8 cellular contexts compared by ENCODE assay signal in the genomic region with DNA sequence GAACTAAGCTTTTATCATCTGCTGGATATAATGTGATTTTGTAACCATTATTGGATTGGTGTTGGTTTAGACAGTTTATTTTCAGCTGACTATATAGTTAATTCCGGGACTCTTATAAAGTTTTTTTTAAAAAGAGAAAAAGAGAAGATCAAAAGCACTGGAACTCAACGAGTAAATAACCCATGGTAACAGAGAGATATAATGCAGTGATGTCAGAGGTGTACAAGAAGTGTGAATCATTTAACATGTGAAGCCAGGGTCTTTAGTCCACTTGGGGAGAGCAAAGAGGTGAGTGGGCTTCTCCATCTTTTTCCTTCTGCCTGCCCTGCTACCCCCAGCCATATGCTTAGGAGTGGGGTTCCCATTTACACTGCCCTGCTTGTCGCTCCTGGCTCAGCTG. TPM values are rescaled to one million over a fixed set of nuclear protein-coding genes. Genes with fewer than 3 reads are reported as not detected.
DNase-seq lines count a peak whose midpoint lies in the region; ATAC-seq, FAIRE-seq and TF ChIP-seq lines count a peak whose summit lies in the region.

No MANE protein-coding gene starts in this region.

- no peak overlapping the region for H2AFZ ChIP-seq in keratinocyte (ENCODE audit: control insufficient read depth, low read length)

- peak overlapping the region; percentile 83 for H3K27ac Mint-ChIP-seq in activated T-cell treated with anti-CD3 and anti-CD28 coated beads, Interleukin-2, amount 50 U/mL, for 72 hours
- peak overlapping the region; percentile 69 for H3K27ac Mint-ChIP-seq in activated CD8-positive, alpha-beta T cell treated with anti-CD3 and anti-CD28 coated beads, Interleukin-2, amount 10 ng/mL, durations not matched to agents 7 days and 5 days

- peak overlapping the region; percentile 99 for H3K4me2 ChIP-seq in keratinocyte (ENCODE audit: control insufficient read depth, extremely low read depth, insufficient read depth, low read depth, low read length)

- H3K4me3 ChIP-seq in keratinocyte (ENCODE audit: control insufficient read depth in 2 of 3, extremely low read depth in 1 of 3, insufficient read depth in 2 of 3, low read depth in 1 of 3, low read length in 3 of 3) (peak overlapping the region; percentile 83 to 97 (median 88)), tibial artery (peak overlapping the region; percentile 36 to 98)
- no peak overlapping the region for H3K4me3 ChIP-seq in effector memory CD4-positive, alpha-beta T cell (ENCODE audit: insufficient read depth, low read depth, low read length, poor library complexity, severe bottlenecking)

- CTCF ChIA-PET in activated CD8-positive, alpha-beta T cell treated with anti-CD3 and anti-CD28 coated beads, Interleukin-2, amount 10 ng/mL, durations not matched to agents 7 days and 5 days (lab: Charles Lee): interaction anchor here (1.2 to 1.4 kb wide), 3 partner anchors 8 to 53 kb away, joined by 3 to 6 read pairs (median 5); a partner anchor contains a TSS

- no peaks in the 10 kb centered on the region for H3K27me3 Mint-ChIP-seq in activated T-cell treated with anti-CD3 and anti-CD28 coated beads, Interleukin-2, amount 50 U/mL, for 72 hours (ENCODE audit: low read depth)
- H3K27me3 Mint-ChIP-seq in activated CD8-positive, alpha-beta T cell treated with anti-CD3 and anti-CD28 coated beads, Interleukin-2, amount 10 ng/mL, durations not matched to agents 7 days and 5 days (ENCODE audit: low read depth): no peaks in the 10 kb centered on the region

- no peaks in the 10 kb centered on the region for H3K9me3 Mint-ChIP-seq in activated T-cell treated with anti-CD3 and anti-CD28 coated beads, Interleukin-2, amount 50 U/mL, for 72 hours
- no peaks in the 10 kb centered on the region for H3K9me3 Mint-ChIP-seq in activated CD8-positive, alpha-beta T cell treated with anti-CD3 and anti-CD28 coated beads, Interleukin-2, amount 10 ng/mL, durations not matched to agents 7 days and 5 days (ENCODE audit: insufficient read depth)

- H3K9me1 ChIP-seq in keratinocyte (ENCODE audit: control insufficient read depth, extremely low read depth, insufficient read depth, low read length): no peaks in the 10 kb centered on the region

- POLR2A ChIA-PET in activated CD8-positive, alpha-beta T cell treated with anti-CD3 and anti-CD28 coated beads, Interleukin-2, amount 10 ng/mL, durations not matched to agents 7 days and 5 days (lab: Charles Lee): interaction anchor here (0.6 to 0.7 kb wide), 3 partner anchors 18 to 677 kb away, joined by 3 read pairs; no protein-coding TSS in a partner anchor

- H3K27ac ChIP-seq in keratinocyte (ENCODE audit: control insufficient read depth, insufficient read depth, low read length) (peak overlapping the region; percentile 90), tibial artery (peak overlapping the region; percentile 25 to 99)
- no peak overlapping the region for H3K27ac ChIP-seq in effector memory CD4-positive, alpha-beta T cell (ENCODE audit: insufficient read depth, low read length, poor library complexity, severe bottlenecking)

- H3K4me3 Mint-ChIP-seq in activated T-cell treated with anti-CD3 and anti-CD28 coated beads, Interleukin-2, amount 50 U/mL, for 72 hours: peak overlapping the region; percentile 90 to 97
- H3K4me3 Mint-ChIP-seq in activated CD8-positive, alpha-beta T cell treated with anti-CD3 and anti-CD28 coated beads, Interleukin-2, amount 10 ng/mL, durations not matched to agents 7 days and 5 days: peak overlapping the region; percentile 88

- DNase-seq in activated T-cell treated with anti-CD3 and anti-CD28 coated beads, Interleukin-2, amount 50 U/mL, for 72 hours: no peak
- DNase-seq in activated T-cell treated with anti-CD3 and anti-CD28 coated beads, Interleukin-2, amount 50 U/mL, for 48 hours: no peak
- DNase-seq in activated CD8-positive, alpha-beta T cell treated with anti-CD3 and anti-CD28 coated beads, Interleukin-2, amount 10 ng/mL, durations not matched to agents 7 days and 5 days: no peak
- DNase-seq in keratinocyte (ENCODE audit: low read depth, low spot score): no peak
- DNase-seq in tibial artery: no peak
- no peak for DNase-seq in activated gamma-delta T cell treated with Interleukin-2 at 50 U/mL for 16 hours
- no peak for DNase-seq in effector memory CD4-positive, alpha-beta T cell

- H3K9me3 ChIP-seq in keratinocyte (ENCODE audit: control insufficient read depth, low read depth, low read length) (no peaks in the 10 kb centered on the region), tibial artery (no peaks in the 10 kb centered on the region)
- H3K9me3 ChIP-seq in effector memory CD4-positive, alpha-beta T cell (ENCODE audit: control insufficient read depth, low read length): no peaks in the 10 kb centered on the region

- peaks cover 10 to 20% of the 10 kb centered on the region in 2 experiments for H3K36me3 ChIP-seq in keratinocyte (ENCODE audit: control insufficient read depth in 2 of 2, extremely low read depth in 1 of 2, insufficient read depth in 2 of 2, low read length in 2 of 2)
- peaks cover 0 to 3% (median 0%) of the 10 kb centered on the region in 3 donors for H3K36me3 ChIP-seq in tibial artery
- peaks cover 9% of the 10 kb centered on the region for H3K36me3 ChIP-seq in effector memory CD4-positive, alpha-beta T cell (ENCODE audit: control insufficient read depth, insufficient read depth, low read length)

- intact Hi-C loops in tibial artery (cut with DNase I; ENCODE audit: low total_unique reads): loop anchor here (5.0 to 10.0 kb wide), 3 partner anchors 52 to 456 kb away; a partner anchor contains a TSS

- dilution Hi-C loops in keratinocyte (cut with MboI; ENCODE audit: extremely low pct_ligation_motif_present, low sequenced_read_pairs): no loop called here

- ATAC-seq in activated T-cell treated with anti-CD3 and anti-CD28 coated beads, Interleukin-2, amount 50 U/mL, for 72 hours (replicated peaks in 1 of 2): no peak
- ATAC-seq in activated CD8-positive, alpha-beta T cell treated with anti-CD3 and anti-CD28 coated beads, Interleukin-2, amount 10 ng/mL, durations not matched to agents 7 days and 5 days: no peak
- no peak for ATAC-seq in HG03025 (IDR thresholded peaks at IDR 0.05; ENCODE audit: low FRiP score, unreplicated experiment)

- peaks cover 38% of the 10 kb centered on the region for H3K4me1 Mint-ChIP-seq in activated T-cell treated with anti-CD3 and anti-CD28 coated beads, Interleukin-2, amount 50 U/mL, for 72 hours (ENCODE audit: low read depth)
- H3K4me1 Mint-ChIP-seq in activated CD8-positive, alpha-beta T cell treated with anti-CD3 and anti-CD28 coated beads, Interleukin-2, amount 10 ng/mL, durations not matched to agents 7 days and 5 days (ENCODE audit: low read depth): peaks cover 58% of the 10 kb centered on the region

- peaks cover 70% of the 10 kb centered on the region for H3K79me2 ChIP-seq in keratinocyte (ENCODE audit: control insufficient read depth, insufficient read depth, low read length)

- FAIRE-seq in keratinocyte (lab: Jason Lieb, UNC): no peak

- no peak for TF ChIP-seq CTCF in keratinocyte (optimal IDR thresholded peaks at IDR 0.05 in 1 of 3, IDR thresholded peaks at IDR 0.05 in 1 of 3, conservative IDR thresholded peaks at IDR 0.05 in 1 of 3; ENCODE audit: extremely low read depth in 1 of 3, insufficient read depth in 2 of 3, low read length in 3 of 3)
- TF ChIP-seq CTCF in tibial artery (IDR thresholded peaks at IDR 0.05): no peak

- H3K9ac ChIP-seq in keratinocyte (ENCODE audit: control insufficient read depth, extremely low read depth, insufficient read depth, low read length): peak overlapping the region; percentile 88

- H4K20me1 ChIP-seq in keratinocyte (ENCODE audit: control insufficient read depth, extremely low read depth, insufficient read depth, low read length): peaks cover 28% of the 10 kb centered on the region

- H3K4me1 ChIP-seq in keratinocyte (ENCODE audit: control insufficient read depth, extremely low read depth, insufficient read depth, low read length) (peaks cover 21% of the 10 kb centered on the region), tibial artery (peaks cover 0 to 49% (median 22%) of the 10 kb centered on the region in 4 donors)
- peaks cover 16% of the 10 kb centered on the region for H3K4me1 ChIP-seq in effector memory CD4-positive, alpha-beta T cell (ENCODE audit: control insufficient read depth, insufficient read depth, low read length, poor library complexity, severe bottlenecking)

- no peaks in the 10 kb centered on the region for H3K27me3 ChIP-seq in keratinocyte (ENCODE audit: control insufficient read depth, extremely low read depth, insufficient read depth, low read length)
- H3K27me3 ChIP-seq in tibial artery: no peaks in the 10 kb centered on the region
- H3K27me3 ChIP-seq in effector memory CD4-positive, alpha-beta T cell (replicated peaks; ENCODE audit: control insufficient read depth, insufficient read depth, low read length, poor library complexity, severe bottlenecking): no peaks in the 10 kb centered on the region

- peaks cover 17 to 27% of the 10 kb centered on the region in 2 donors for H3K36me3 Mint-ChIP-seq in activated T-cell treated with anti-CD3 and anti-CD28 coated beads, Interleukin-2, amount 50 U/mL, for 72 hours (ENCODE audit: insufficient read depth in 2 of 2)
- H3K36me3 Mint-ChIP-seq in activated CD8-positive, alpha-beta T cell treated with anti-CD3 and anti-CD28 coated beads, Interleukin-2, amount 10 ng/mL, durations not matched to agents 7 days and 5 days (ENCODE audit: low read depth): peaks cover 45% of the 10 kb centered on the region

RNA-seq across cellular contexts. Expression of a gene that starts 3.2 kb away (rescaled TPM):
- 10 to 100 TPM; 65.8 to 65.9 TPM for total RNA-seq in activated T-cell treated with anti-CD3 and anti-CD28 coated beads, Interleukin-2, amount 50 U/mL, for 72 hours
- total RNA-seq in activated CD8-positive, alpha-beta T cell treated with anti-CD3 and anti-CD28 coated beads, Interleukin-2, amount 10 ng/mL, durations not matched to agents 7 days and 5 days: 10 to 100 TPM; 66.2 to 68.7 TPM
- polyA plus RNA-seq in keratinocyte: 71.8 to 144 TPM (median 132 TPM) in 3 replicates
- 80.5 TPM for polyA plus RNA-seq in keratinocyte (2011; ENCODE audit: low read depth)
- 45.7 and 71.7 TPM in 2 replicates for polyA plus RNA-seq in keratinocyte (2011; cell fraction: cytosol; rRNA removed)
- 133 and 164 TPM in 2 replicates for polyA plus RNA-seq in keratinocyte (2011; cell fraction: nucleus; rRNA removed)
- 50.8 and 60.0 TPM in 2 replicates for polyA plus RNA-seq in keratinocyte (2012; ENCODE audit: low replicate concordance)
- polyA minus RNA-seq in keratinocyte: 76.7 to 140 TPM (median 112 TPM) in 3 replicates
- 61.6 TPM for polyA minus RNA-seq in keratinocyte (2011; cell fraction: cytosol; rRNA and poly(A)+ RNA removed)
- polyA minus RNA-seq in keratinocyte (2011; cell fraction: nucleus; rRNA and poly(A)+ RNA removed): 77.6 and 125 TPM in 2 replicates

RNA-seq across cellular contexts. Expression of a gene that starts 52.9 kb away (rescaled TPM):
- 10 to 100 TPM; 30.0 to 40.3 TPM for total RNA-seq in activated T-cell treated with anti-CD3 and anti-CD28 coated beads, Interleukin-2, amount 50 U/mL, for 72 hours
- 1 to 10 TPM; 6.5 to 8.6 TPM for total RNA-seq in activated CD8-positive, alpha-beta T cell treated with anti-CD3 and anti-CD28 coated beads, Interleukin-2, amount 10 ng/mL, durations not matched to agents 7 days and 5 days
- 7.3 to 15.9 TPM (median 15.6 TPM) in 3 replicates for polyA plus RNA-seq in keratinocyte
- polyA plus RNA-seq in keratinocyte (2011; ENCODE audit: low read depth): 3.5 TPM
- 9.0 and 17.5 TPM in 2 replicates for polyA plus RNA-seq in keratinocyte (2011; cell fraction: cytosol; rRNA removed)
- polyA plus RNA-seq in keratinocyte (2011; cell fraction: nucleus; rRNA removed): 6.5 and 9.2 TPM in 2 replicates
- polyA plus RNA-seq in keratinocyte (2012; ENCODE audit: low replicate concordance): 8.4 and 13.9 TPM in 2 replicates
- 7.5 to 15.1 TPM (median 14.3 TPM) in 3 replicates for polyA minus RNA-seq in keratinocyte
- polyA minus RNA-seq in keratinocyte (2011; cell fraction: cytosol; rRNA and poly(A)+ RNA removed): 12.1 TPM
- polyA minus RNA-seq in keratinocyte (2011; cell fraction: nucleus; rRNA and poly(A)+ RNA removed): 2.0 and 4.7 TPM in 2 replicates
